12 cellular contexts compared by ENCODE assay signal in the genomic region with DNA sequence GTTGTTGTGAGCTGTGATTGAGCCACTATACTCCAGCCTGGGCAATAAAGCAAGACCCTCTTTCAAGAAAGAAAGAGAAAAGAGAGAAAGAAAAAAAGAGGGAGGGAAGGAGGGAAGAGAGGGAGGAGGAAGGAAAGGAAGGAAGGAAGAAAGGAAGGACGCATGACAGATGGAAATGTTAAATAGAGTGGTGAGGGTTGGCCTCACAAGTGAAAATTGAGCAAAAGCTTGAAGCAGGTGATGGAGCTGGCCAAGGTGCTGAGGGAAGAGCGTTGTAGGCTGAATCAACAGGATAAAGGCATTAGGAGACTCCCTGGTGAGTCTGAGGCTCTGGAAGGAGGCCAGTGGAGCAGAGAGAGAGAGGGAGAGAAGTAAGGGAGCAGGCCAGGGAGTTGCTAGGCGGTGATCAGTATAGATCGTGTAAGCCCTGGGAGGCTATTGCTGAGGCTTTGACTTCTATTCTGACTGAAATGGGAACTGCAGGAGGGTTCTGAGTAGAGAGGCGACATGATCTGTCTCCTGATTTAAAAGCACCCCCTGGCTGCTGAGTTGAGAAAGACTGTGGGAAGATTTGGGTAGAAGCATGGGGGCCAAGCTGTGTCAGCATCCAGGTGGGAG. TPM values are rescaled to one million over a fixed set of nuclear protein-coding genes. Genes with fewer than 3 reads are reported as not detected.
DNase-seq lines count a peak whose midpoint lies in the region; ATAC-seq and TF ChIP-seq lines count a peak whose summit lies in the region.
"Had no signal": no experiment of that assay in that cellular context is flagged by ENCODE, and none has a peak within 500 bp of the region (broad histone marks: within the 10 kb centered on the region; RNA-seq: fewer than 3 reads in every experiment).

No MANE protein-coding gene starts in this region.

- intact Hi-C loops in activated CD8-positive, alpha-beta T cell treated with anti-CD3 and anti-CD28 coated beads for 36 hours (cut with micrococcal nuclease) = no loop called here
- intact Hi-C loops in dorsolateral prefrontal cortex (cut with DNase I) = loop anchor here in 1 of 2 donors (10.0 kb wide), 1 partner anchor 340 kb away; no protein-coding TSS in a partner anchor

- no peaks in the 10 kb centered on the region for H3K4me1 ChIP-seq in osteoblast (ENCODE audit: insufficient read depth, low read length)
- H3K4me1 ChIP-seq: suprapubic skin had no signal

- H3K9me3 ChIP-seq in osteoblast (ENCODE audit: low read depth, low read length) = no peaks in the 10 kb centered on the region
- H3K9me3 ChIP-seq: suprapubic skin had no signal

- H3K27ac ChIP-seq in dorsolateral prefrontal cortex (no peak overlapping the region), osteoblast (ENCODE audit: low read depth, low read length) (no peak overlapping the region)
- H3K27ac ChIP-seq: suprapubic skin had no signal

- no peak overlapping the region for H3K4me2 ChIP-seq in osteoblast (ENCODE audit: insufficient read depth, low read length)

- ATAC-seq in activated CD8-positive, alpha-beta T cell treated with anti-CD3 and anti-CD28 coated beads for 36 hours = peak; percentile 56
- ATAC-seq in activated CD8-positive, alpha-beta T cell treated with anti-CD3 and anti-CD28 coated beads, Interleukin-2, amount 10 ng/mL, durations not matched to agents 7 days and 5 days = no peak
- ATAC-seq in GM21381 (IDR thresholded peaks at IDR 0.05; ENCODE audit: unreplicated experiment) (no peak), GM19328 (IDR thresholded peaks at IDR 0.05; ENCODE audit: unreplicated experiment) (no peak)

- H3K4me1 Mint-ChIP-seq in activated CD8-positive, alpha-beta T cell treated with anti-CD3 and anti-CD28 coated beads for 36 hours (ENCODE audit: low read depth) = no peaks in the 10 kb centered on the region
- H3K4me1 Mint-ChIP-seq in activated CD8-positive, alpha-beta T cell treated with anti-CD3 and anti-CD28 coated beads, Interleukin-2, amount 10 ng/mL, durations not matched to agents 7 days and 5 days (ENCODE audit: low read depth) = no peaks in the 10 kb centered on the region

- no peaks in the 10 kb centered on the region for H3K36me3 ChIP-seq in osteoblast (ENCODE audit: insufficient read depth, low read length)

- H3K4me3 Mint-ChIP-seq in activated CD8-positive, alpha-beta T cell treated with anti-CD3 and anti-CD28 coated beads for 36 hours = no peak overlapping the region
- H3K4me3 Mint-ChIP-seq in activated CD8-positive, alpha-beta T cell treated with anti-CD3 and anti-CD28 coated beads, Interleukin-2, amount 10 ng/mL, durations not matched to agents 7 days and 5 days = no peak overlapping the region

- no peak for TF ChIP-seq CTCF in activated CD8-positive, alpha-beta T cell treated with anti-CD3 and anti-CD28 coated beads for 36 hours (IDR thresholded peaks at IDR 0.05)
- TF ChIP-seq CTCF in dorsolateral prefrontal cortex (IDR thresholded peaks at IDR 0.05 in 54 of 56, conservative IDR thresholded peaks at IDR 0.05 in 2 of 56; ENCODE audit: low read depth in 1 of 56, partially characterized antibody in 56 of 56) (peak in 47 of 56 donors; percentile 15 to 62 (median 41)), osteoblast (IDR thresholded peaks at IDR 0.05; ENCODE audit: extremely low read depth, low read depth, low read length) (no peak)

- POLR2A ChIA-PET in activated CD8-positive, alpha-beta T cell treated with anti-CD3 and anti-CD28 coated beads for 36 hours (lab: Charles Lee) = no interaction called here
- POLR2A ChIA-PET in activated CD8-positive, alpha-beta T cell treated with anti-CD3 and anti-CD28 coated beads, Interleukin-2, amount 10 ng/mL, durations not matched to agents 7 days and 5 days (lab: Charles Lee) = interaction anchor here (0.6 to 0.9 kb wide), 2 partner anchors 10 to 16 kb away, joined by 3 to 4 read pairs; no protein-coding TSS in a partner anchor

- no peaks in the 10 kb centered on the region for H3K27me3 Mint-ChIP-seq in activated CD8-positive, alpha-beta T cell treated with anti-CD3 and anti-CD28 coated beads for 36 hours
- H3K27me3 Mint-ChIP-seq in activated CD8-positive, alpha-beta T cell treated with anti-CD3 and anti-CD28 coated beads, Interleukin-2, amount 10 ng/mL, durations not matched to agents 7 days and 5 days (ENCODE audit: low read depth) = no peaks in the 10 kb centered on the region

- peaks cover 3% of the 10 kb centered on the region for H3K36me3 Mint-ChIP-seq in activated CD8-positive, alpha-beta T cell treated with anti-CD3 and anti-CD28 coated beads for 36 hours (ENCODE audit: low read depth)
- H3K36me3 Mint-ChIP-seq in activated CD8-positive, alpha-beta T cell treated with anti-CD3 and anti-CD28 coated beads, Interleukin-2, amount 10 ng/mL, durations not matched to agents 7 days and 5 days (ENCODE audit: low read depth) = no peaks in the 10 kb centered on the region

- DNase-seq in activated CD8-positive, alpha-beta T cell treated with anti-CD3 and anti-CD28 coated beads for 36 hours = no peak
- DNase-seq in activated CD8-positive, alpha-beta T cell treated with anti-CD3 and anti-CD28 coated beads, Interleukin-2, amount 10 ng/mL, durations not matched to agents 7 days and 5 days = no peak
- DNase-seq in NAMALWA (ENCODE audit: low spot score) (peak; percentile 31), dorsolateral prefrontal cortex (no peak), osteoblast (ENCODE audit: insufficient read length, low spot score, missing footprints) (peak; percentile 18)
- no peak for DNase-seq in activated CD4-positive, alpha-beta T cell treated with anti-CD3 and anti-CD28 coated beads for 48 hours
- DNase-seq: activated CD4-positive, CD25-positive, alpha-beta regulatory T cell; GOT3; NCI-H1092 treated with DMSO at 0.1 percent for 48 hours had no signal

- H3K4me3 ChIP-seq in dorsolateral prefrontal cortex = no peak overlapping the region
- H3K4me3 ChIP-seq in osteoblast (ENCODE audit: insufficient read depth, low read length) = no peak overlapping the region
- H3K4me3 ChIP-seq: suprapubic skin had no signal

- no peaks in the 10 kb centered on the region for H4K20me1 ChIP-seq in osteoblast (ENCODE audit: insufficient read depth, low read length)

- CTCF ChIA-PET in activated CD8-positive, alpha-beta T cell treated with anti-CD3 and anti-CD28 coated beads for 36 hours (lab: Charles Lee) = interaction anchor here (0.8 to 1.5 kb wide), 7 partner anchors 9 to 386 kb away, joined by 3 to 8 read pairs (median 3); no protein-coding TSS in a partner anchor
- CTCF ChIA-PET in activated CD8-positive, alpha-beta T cell treated with anti-CD3 and anti-CD28 coated beads, Interleukin-2, amount 10 ng/mL, durations not matched to agents 7 days and 5 days (lab: Charles Lee) = interaction anchor here (1.9 to 2.2 kb wide), 2 partner anchors 11 to 50 kb away, joined by 5 to 8 read pairs; no protein-coding TSS in a partner anchor

- no peak overlapping the region for H3K27ac Mint-ChIP-seq in activated CD8-positive, alpha-beta T cell treated with anti-CD3 and anti-CD28 coated beads for 36 hours
- no peak overlapping the region for H3K27ac Mint-ChIP-seq in activated CD8-positive, alpha-beta T cell treated with anti-CD3 and anti-CD28 coated beads, Interleukin-2, amount 10 ng/mL, durations not matched to agents 7 days and 5 days

- no peaks in the 10 kb centered on the region for H3K79me2 ChIP-seq in osteoblast (ENCODE audit: insufficient read depth, low read length)

- H2AFZ ChIP-seq in osteoblast (ENCODE audit: low read length) = no peak overlapping the region

- H3K9me3 Mint-ChIP-seq in activated CD8-positive, alpha-beta T cell treated with anti-CD3 and anti-CD28 coated beads for 36 hours = no peaks in the 10 kb centered on the region
- no peaks in the 10 kb centered on the region for H3K9me3 Mint-ChIP-seq in activated CD8-positive, alpha-beta T cell treated with anti-CD3 and anti-CD28 coated beads, Interleukin-2, amount 10 ng/mL, durations not matched to agents 7 days and 5 days (ENCODE audit: insufficient read depth)

- H3K27me3 ChIP-seq in dorsolateral prefrontal cortex (no peaks in the 10 kb centered on the region), osteoblast (ENCODE audit: insufficient read depth, low read length) (no peaks in the 10 kb centered on the region)
- H3K27me3 ChIP-seq: suprapubic skin had no signal

RNA-seq across cellular contexts. Expression of gene TMEM248, which starts 26.5 kb away (rescaled TPM):
- 10 to 100 TPM; 66.7 to 76.1 TPM for total RNA-seq in activated CD8-positive, alpha-beta T cell treated with anti-CD3 and anti-CD28 coated beads for 36 hours
- 10 to 100 TPM; 80.0 to 91.4 TPM for total RNA-seq in activated CD8-positive, alpha-beta T cell treated with anti-CD3 and anti-CD28 coated beads, Interleukin-2, amount 10 ng/mL, durations not matched to agents 7 days and 5 days
- total RNA-seq in dorsolateral prefrontal cortex = 100 to 1,000 TPM in 4 of 120 experiments, 10 to 100 TPM in 116; 55.9 to 106 (median 78.3) TPM
- 118 and 131 TPM in 2 replicates for total RNA-seq in osteoblast

Comparison
In these comparisons a context has a peak if more than half of its experiments do, and no peak if none do; other contexts are left out.
1. DNase-seq: peak in NAMALWA (single experiment) and osteoblast (single experiment); none in activated CD8-positive, alpha-beta T cell treated with anti-CD3 and anti-CD28 coated beads for 36 hours (single experiment), activated CD8-positive, alpha-beta T cell treated with anti-CD3 and anti-CD28 coated beads, Interleukin-2, amount 10 ng/mL, durations not matched to agents 7 days and 5 days (single experiment), dorsolateral prefrontal cortex (0 of 10) and activated CD4-positive, alpha-beta T cell treated with anti-CD3 and anti-CD28 coated beads for 48 hours (single experiment).
2. CTCF ChIP-seq: peak in dorsolateral prefrontal cortex (47 of 56); none in activated CD8-positive, alpha-beta T cell treated with anti-CD3 and anti-CD28 coated beads for 36 hours (single experiment) and osteoblast (single experiment).